In genomic region chr19:17178291-17178690, GRCh38 we compare ENCODE assay signal across 31 cellular contexts.
"Had no signal": no experiment of that assay in that cellular context is flagged by ENCODE, and none has a peak within 500 bp of the region (broad histone marks: within the 10 kb centered on the region; RNA-seq: fewer than 3 reads in every experiment).

No MANE protein-coding gene starts in this region.

- H3K36me3 ChIP-seq: uterus had no signal

- ATAC-seq: left colon; left lung; lower lobe of right lung; naive thymus-derived CD8-positive, alpha-beta T cell; pancreas; right cardiac atrium; sciatic nerve; stimulated activated naive B cell treated with anti-CD40 and anti-IgM and Interleukin-4, amounts not matched to agents 10 μg/mL and 1 μg/mL and 100 μg/mL, for 72 hours; stimulated activated naive CD8-positive, alpha-beta T cell treated with anti-CD3 and anti-CD28 coated beads, Interleukin-15, Interleukin-2, amounts not matched to agents 100 U/mL and 50 U/mL, for 24 hours had no signal

- DNase-seq: hypothalamus; immature natural killer cell; kidney; left colon; left lung; lower lobe of right lung; mammary epithelial cell; mesenchymal stem cell; naive thymus-derived CD8-positive, alpha-beta T cell; nucleus accumbens; pancreas; posterior cingulate gyrus; retina; right cardiac atrium; stimulated activated CD4-positive, alpha-beta T cell treated with anti-CD3 and anti-CD28 coated beads, Interleukin-12 subunit alpha, Interleukin-12 subunit beta, amount 100 ng/mL, for 4 hours; stimulated activated CD4-positive, alpha-beta T cell treated with anti-CD3 and anti-CD28 coated beads, Interleukin-15, amount 100 ng/mL, for 24 hours; stimulated activated CD4-positive, alpha-beta T cell treated with anti-CD3 and anti-CD28 coated beads, Interleukin-2, amount 100 ng/mL, for 24 hours; stimulated activated CD4-positive, alpha-beta T cell treated with anti-CD3 and anti-CD28 coated beads, Interleukin-4, amount 100 ng/mL, for 1 hour; stimulated activated naive B cell treated with anti-CD40 and anti-IgM and Interleukin-4, amounts not matched to agents 10 μg/mL and 1 μg/mL and 100 μg/mL, for 72 hours; stimulated activated naive CD8-positive, alpha-beta T cell treated with anti-CD3 and anti-CD28 coated beads, Interleukin-15, Interleukin-2, amounts not matched to agents 100 U/mL and 50 U/mL, for 24 hours; stomach; testis; thyroid gland; transverse colon; uterus had no signal

- H3K9me3 Mint-ChIP-seq: immature natural killer cell; naive thymus-derived CD8-positive, alpha-beta T cell; nephron; neural crest cell; stimulated activated naive B cell treated with anti-CD40 and anti-IgM and Interleukin-4, amounts not matched to agents 10 μg/mL and 1 μg/mL and 100 μg/mL, for 72 hours had no signal

- H3K4me3 ChIP-seq: left lung, lower lobe of right lung, pancreas, prostate gland, skin epidermis, stomach, testis, thyroid gland, transverse colon, uterus had no signal

- H3K27me3 Mint-ChIP-seq: naive thymus-derived CD8-positive, alpha-beta T cell; stimulated activated naive B cell treated with anti-CD40 and anti-IgM and Interleukin-4, amounts not matched to agents 10 μg/mL and 1 μg/mL and 100 μg/mL, for 72 hours had no signal

- H3K27me3 ChIP-seq: left lung, pancreas, stomach, testis, thyroid gland, transverse colon, uterus had no signal

- H3K4me1 ChIP-seq: pancreas, prostate gland, testis, thyroid gland, uterus had no signal

- H3K4me3 Mint-ChIP-seq: immature natural killer cell; naive thymus-derived CD8-positive, alpha-beta T cell; nephron; neural crest cell; stimulated activated naive B cell treated with anti-CD40 and anti-IgM and Interleukin-4, amounts not matched to agents 10 μg/mL and 1 μg/mL and 100 μg/mL, for 72 hours had no signal

- H3K27ac Mint-ChIP-seq: immature natural killer cell; nephron; stimulated activated naive B cell treated with anti-CD40 and anti-IgM and Interleukin-4, amounts not matched to agents 10 μg/mL and 1 μg/mL and 100 μg/mL, for 72 hours had no signal

- H3K9me3 ChIP-seq: left lung, lower lobe of right lung, pancreas, prostate gland, stomach, testis, thyroid gland, transverse colon, uterus had no signal

- H3K27ac ChIP-seq: left lung, lower lobe of right lung, pancreas, prostate gland, skin epidermis, stomach, testis, thyroid gland, transverse colon, uterus had no signal

- H3K4me1 Mint-ChIP-seq: nephron, neural crest cell had no signal

- FAIRE-seq: islet of Langerhans, kidney, pancreas had no signal
